14 cellular contexts compared by ENCODE assay signal in genomic region chr14:49982082-49982481, GRCh38.
DNase-seq lines count a peak whose midpoint lies in the region; ATAC-seq, FAIRE-seq and TF ChIP-seq lines count a peak whose summit lies in the region.
"Had no signal": no experiment of that assay in that cellular context is flagged by ENCODE, and none has a peak within 500 bp of the region (broad histone marks: within the 10 kb centered on the region; RNA-seq: fewer than 3 reads in every experiment).

No MANE protein-coding gene starts in this region.

- peak; percentile 3 for ATAC-seq in CD4-positive, alpha-beta T cell (ENCODE audit: poor library complexity)
- ATAC-seq in GM19328 (IDR thresholded peaks at IDR 0.05; ENCODE audit: unreplicated experiment), result no peak

- peak overlapping the region; percentile 90 for H3K27ac Mint-ChIP-seq in CD4-positive, alpha-beta T cell
- peak overlapping the region; percentile 19 for H3K27ac Mint-ChIP-seq in progenitor cell of endocrine pancreas
- H3K27ac Mint-ChIP-seq: brain had no signal

- TF ChIP-seq EP300 in esophagus muscularis mucosa (IDR thresholded peaks at IDR 0.05), result no peak

- DNase-seq in CD4-positive, alpha-beta T cell, result no peak
- no peak for DNase-seq in SJSA1 (ENCODE audit: low read depth in 1 of 2, low spot score in 2 of 2)
- no peak for DNase-seq in esophagus muscularis mucosa (ENCODE audit: extremely low spot score)
- DNase-seq in progenitor cell of endocrine pancreas (ENCODE audit: low spot score, unreplicated experiment), result no peak
- DNase-seq in HT-29 (ENCODE audit: low spot score), result no peak
- DNase-seq in NCI-H226, result no peak
- no peak for DNase-seq in GM19239 (ENCODE audit: insufficient read length, low spot score)
- DNase-seq: Calu3, NCI-H345, retina, SHP77 treated with DMSO at 0.1 percent for 48 hours had no signal

- TF ChIP-seq CTCF in CD4-positive, alpha-beta T cell (IDR thresholded peaks at IDR 0.05), result no peak
- no peak for TF ChIP-seq CTCF in esophagus muscularis mucosa (IDR thresholded peaks at IDR 0.05)
- TF ChIP-seq CTCF in progenitor cell of endocrine pancreas (IDR thresholded peaks at IDR 0.05; ENCODE audit: unreplicated experiment), result no peak

- H3K27ac ChIP-seq in CD4-positive, alpha-beta T cell (ENCODE audit: low read depth, low read length), result peak overlapping the region; percentile 57
- peak overlapping the region; percentile 48 for H3K27ac ChIP-seq in SJSA1
- no peak overlapping the region for H3K27ac ChIP-seq in esophagus muscularis mucosa (replicated peaks in 1 of 4)
- H3K27ac ChIP-seq: KMS-11 had no signal

- H3K36me3 ChIP-seq in SJSA1, result no peaks in the 10 kb centered on the region
- H3K36me3 ChIP-seq in esophagus muscularis mucosa, result no peaks in the 10 kb centered on the region

- peaks cover 84% of the 10 kb centered on the region for H3K4me1 Mint-ChIP-seq in CD4-positive, alpha-beta T cell (ENCODE audit: low read depth)
- H3K4me1 Mint-ChIP-seq in progenitor cell of endocrine pancreas (ENCODE audit: low read depth), result peaks cover 15% of the 10 kb centered on the region

- H3K4me3 Mint-ChIP-seq in CD4-positive, alpha-beta T cell, result peak overlapping the region; percentile 44
- no peak overlapping the region for H3K4me3 Mint-ChIP-seq in progenitor cell of endocrine pancreas (ENCODE audit: low read depth)
- H3K4me3 Mint-ChIP-seq: brain had no signal

- H3K4me1 ChIP-seq in SJSA1 (replicated peaks) (peaks cover 45% of the 10 kb centered on the region), esophagus muscularis mucosa (peaks cover 0 to 8% (median 0%) of the 10 kb centered on the region in 4 donors)

- no peak for TF ChIP-seq POLR2A in esophagus muscularis mucosa (IDR thresholded peaks at IDR 0.05; ENCODE audit: low read depth)

- POLR2A ChIA-PET in CD4-positive, alpha-beta T cell (lab: Charles Lee), result interaction anchor here (1.1 to 1.4 kb wide), 2 partner anchors 119 to 120 kb away, joined by 3 to 4 read pairs; no protein-coding TSS in a partner anchor

- intact Hi-C loops in CD4-positive, alpha-beta T cell (cut with DNase I, micrococcal nuclease), result no loop called here
- intact Hi-C loops in esophagus muscularis mucosa (cut with DNase I), result no loop called here

- FAIRE-seq in GM19239 (lab: Jason Lieb, UNC), result no peak

- 80% methylated on average over 7 of the region's 7 CpGs for WGBS in esophagus muscularis mucosa

- no peaks in the 10 kb centered on the region for H3K27me3 Mint-ChIP-seq in CD4-positive, alpha-beta T cell
- no peaks in the 10 kb centered on the region for H3K27me3 Mint-ChIP-seq in progenitor cell of endocrine pancreas

- H3K36me3 Mint-ChIP-seq in CD4-positive, alpha-beta T cell (ENCODE audit: low read depth), result no peaks in the 10 kb centered on the region
- H3K36me3 Mint-ChIP-seq in progenitor cell of endocrine pancreas (ENCODE audit: insufficient read depth), result no peaks in the 10 kb centered on the region
- H3K36me3 Mint-ChIP-seq: brain had no signal

- H3K4me3 ChIP-seq in SJSA1 (no peak overlapping the region), esophagus muscularis mucosa (peak overlapping the region in 3 of 4 donors; percentile 21 to 36 (median 24))

- CTCF ChIA-PET in CD4-positive, alpha-beta T cell (lab: Charles Lee), result no interaction called here

- no peaks in the 10 kb centered on the region for H3K27me3 ChIP-seq in CD4-positive, alpha-beta T cell (ENCODE audit: control insufficient read depth, insufficient read depth, low read length)
- H3K27me3 ChIP-seq in SJSA1 (replicated peaks) (no peaks in the 10 kb centered on the region), esophagus muscularis mucosa (no peaks in the 10 kb centered on the region)

- no peaks in the 10 kb centered on the region for H3K9me3 Mint-ChIP-seq in CD4-positive, alpha-beta T cell
- no peaks in the 10 kb centered on the region for H3K9me3 Mint-ChIP-seq in progenitor cell of endocrine pancreas (ENCODE audit: low read depth)
- H3K9me3 Mint-ChIP-seq: brain had no signal

- no peaks in the 10 kb centered on the region for H3K9me3 ChIP-seq in CD4-positive, alpha-beta T cell (ENCODE audit: control insufficient read depth, low read length)
- H3K9me3 ChIP-seq in SJSA1 (replicated peaks) (no peaks in the 10 kb centered on the region), esophagus muscularis mucosa (no peaks in the 10 kb centered on the region)

Comparison
In these comparisons a context has a peak if more than half of its experiments do, and no peak if none do; other contexts are left out.
1. H3K27ac ChIP-seq: peak in CD4-positive, alpha-beta T cell (single experiment) and SJSA1 (single experiment); none in esophagus muscularis mucosa (0 of 4).